In the genomic region with DNA sequence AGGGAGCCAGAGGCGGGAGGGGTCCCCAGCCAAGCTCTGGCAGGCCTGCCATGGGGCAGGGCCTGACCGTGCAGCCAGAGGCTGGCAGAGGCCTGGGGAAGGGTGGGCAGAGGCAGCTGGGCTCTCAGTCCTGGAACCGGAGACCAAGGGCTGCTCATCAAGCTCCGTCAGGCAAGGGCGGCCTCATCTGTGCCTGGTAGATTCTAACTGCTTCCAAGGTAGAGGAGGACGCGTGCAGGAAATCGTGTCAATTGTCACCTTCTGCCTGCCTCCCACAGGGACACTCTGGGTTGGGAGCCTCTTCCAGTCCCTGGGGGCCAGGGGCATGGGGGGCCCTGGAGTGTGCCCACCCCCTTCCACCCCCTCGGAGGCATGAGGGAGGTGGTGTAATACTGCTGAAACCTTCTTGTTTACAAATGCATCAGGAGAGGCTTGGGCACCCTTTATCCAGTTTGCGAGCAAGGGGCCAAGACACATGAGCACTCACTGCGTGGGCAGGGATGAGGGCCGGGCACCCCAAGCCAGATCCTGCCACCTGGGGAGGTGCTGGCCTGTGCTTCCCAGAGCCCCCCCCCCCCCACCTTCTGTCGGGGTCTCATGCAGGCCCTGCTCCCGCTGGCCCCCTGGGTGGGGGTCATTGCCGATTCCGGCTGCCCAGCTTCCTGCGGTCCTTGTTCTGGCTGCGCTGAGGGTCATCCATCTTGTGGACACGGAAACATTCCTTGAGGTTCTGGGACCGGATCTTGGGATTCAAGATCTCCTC, we compare ENCODE assay signal across 16 cellular contexts.
"Had no signal": no experiment of that assay in that cellular context is flagged by ENCODE, and none has a peak within 500 bp of the region (broad histone marks: within the 10 kb centered on the region; RNA-seq: fewer than 3 reads in every experiment).

No MANE protein-coding gene starts in this region.

- H3K9me3 Mint-ChIP-seq: activated naive CD4-positive, alpha-beta T cell treated with anti-CD3 and anti-CD28 coated beads for 36 hours; neural progenitor cell; stimulated activated effector memory CD8-positive, alpha-beta T cell treated with anti-CD3 and anti-CD28 coated beads, Interleukin-12 subunit alpha, Interleukin-12 subunit beta, amount 100 ng/mL, for 72 hours had no signal

- ATAC-seq: stimulated activated effector memory CD8-positive, alpha-beta T cell treated with anti-CD3 and anti-CD28 coated beads, Interleukin-12 subunit alpha, Interleukin-12 subunit beta, amount 100 ng/mL, for 72 hours had no signal

- DNase-seq: activated CD4-positive, alpha-beta T cell treated with anti-CD3 and anti-CD28 coated beads for 48 hours; activated CD8-positive, alpha-beta memory T cell treated with anti-CD3 and anti-CD28 coated beads for 24 hours; activated naive CD4-positive, alpha-beta T cell treated with anti-CD3 and anti-CD28 coated beads for 36 hours; central memory CD4-positive, alpha-beta T cell; cortex of kidney; effector memory CD4-positive, alpha-beta T cell; mesendoderm; retina; T-helper 1 cell; WERI-Rb-1 had no signal

- H3K36me3 ChIP-seq: adrenal gland, neural progenitor cell, WERI-Rb-1 had no signal

- H3K27ac Mint-ChIP-seq: activated naive CD4-positive, alpha-beta T cell treated with anti-CD3 and anti-CD28 coated beads for 36 hours; neural progenitor cell; stimulated activated effector memory CD8-positive, alpha-beta T cell treated with anti-CD3 and anti-CD28 coated beads, Interleukin-12 subunit alpha, Interleukin-12 subunit beta, amount 100 ng/mL, for 72 hours had no signal

- H3K9me3 ChIP-seq: adrenal gland, tibial artery had no signal

- H3K36me3 Mint-ChIP-seq: neural progenitor cell; stimulated activated effector memory CD8-positive, alpha-beta T cell treated with anti-CD3 and anti-CD28 coated beads, Interleukin-12 subunit alpha, Interleukin-12 subunit beta, amount 100 ng/mL, for 72 hours had no signal

- H3K27me3 ChIP-seq: adrenal gland had no signal

- H3K4me3 ChIP-seq: adrenal gland, neural progenitor cell, smooth muscle cell, tibial artery had no signal

- H3K27ac ChIP-seq: adrenal gland, neural progenitor cell, parathyroid adenoma, tibial artery, WERI-Rb-1 had no signal

- H3K4me3 Mint-ChIP-seq: activated naive CD4-positive, alpha-beta T cell treated with anti-CD3 and anti-CD28 coated beads for 36 hours had no signal

- H3K9ac ChIP-seq: neural progenitor cell, parathyroid adenoma had no signal
